16 cellular contexts compared by ENCODE assay signal in genomic region chr1:37862330-37862729, GRCh38. TPM values are rescaled to one million over a fixed set of nuclear protein-coding genes. Genes with fewer than 3 reads are reported as not detected.
DNase-seq lines count a peak whose midpoint lies in the region; ATAC-seq and TF ChIP-seq lines count a peak whose summit lies in the region.
"Had no signal": no experiment of that assay in that cellular context is flagged by ENCODE, and none has a peak within 500 bp of the region (broad histone marks: within the 10 kb centered on the region; RNA-seq: fewer than 3 reads in every experiment).

No MANE protein-coding gene starts in this region.

- no peak overlapping the region for H3K4me3 Mint-ChIP-seq in T-helper 17 cell
- H3K4me3 Mint-ChIP-seq: central memory CD8-positive, alpha-beta T cell had no signal

- H3K36me3 ChIP-seq in ACC112 (ENCODE audit: insufficient read depth, low read length), result peaks cover 4% of the 10 kb centered on the region; the same call in 1 of the 2 replicates
- no peaks in the 10 kb centered on the region for H3K36me3 ChIP-seq in hepatocyte (replicated peaks; ENCODE audit: insufficient read depth, low read depth)
- H3K36me3 ChIP-seq in lower lobe of right lung, result peaks cover 68% of the 10 kb centered on the region

- no peaks in the 10 kb centered on the region for H3K27me3 Mint-ChIP-seq in T-helper 17 cell
- H3K27me3 Mint-ChIP-seq: central memory CD8-positive, alpha-beta T cell had no signal

- H3K4me1 Mint-ChIP-seq in T-helper 17 cell, result peaks cover 15% of the 10 kb centered on the region

- no peaks in the 10 kb centered on the region for H3K9me2 ChIP-seq in hepatocyte (replicated peaks; ENCODE audit: insufficient read depth)

- no peak for TF ChIP-seq CTCF in hepatocyte (IDR thresholded peaks at IDR 0.05; ENCODE audit: poor library complexity)
- TF ChIP-seq CTCF in lower lobe of right lung (IDR thresholded peaks at IDR 0.05), result no peak

- H3K79me2 ChIP-seq in ACC112 (ENCODE audit: control insufficient read depth, insufficient read depth, low read length, unreplicated experiment) (peaks cover 19% of the 10 kb centered on the region), hepatocyte (peaks cover 18% of the 10 kb centered on the region)

- peaks cover 8% of the 10 kb centered on the region for H4K20me1 ChIP-seq in hepatocyte (ENCODE audit: insufficient read depth, poor library complexity, severe bottlenecking)

- intact Hi-C loops in lower lobe of right lung (cut with DNase I), result no loop called here

- peak overlapping the region; percentile 68 for H3K27ac Mint-ChIP-seq in T-helper 17 cell

- WGBS in hepatocyte (ENCODE audit: low lambda C conversion rate, missing lambda C conversion rate), result 64% methylated on average over 3 of the region's 3 CpGs

- DNase-seq in DMS53 treated with DMSO at 0.1 percent for 48 hours (lab: John Stamatoyannopoulos, UW; ENCODE audit: unreplicated experiment), result peak; percentile 21
- DNase-seq in T-helper 17 cell, result no peak
- peak; percentile 25 for DNase-seq in hepatocyte (ENCODE audit: low spot score)
- no peak for DNase-seq in NCI-H226
- DNase-seq in HUDEP-2 (lab: John Stamatoyannopoulos, UW; ENCODE audit: unreplicated experiment in 76 of 76), result no peak
- no peak for DNase-seq in lower lobe of right lung
- DNase-seq: C1 segment of cervical spinal cord; EL; glutamatergic neuron; NCI-H1105 treated with DMSO at 0.1 percent for 48 hours; NCI-H345; stimulated activated naive CD4-positive, alpha-beta T cell treated with Interleukin-2 at 50 U/mL for 16 hours had no signal

- peak overlapping the region; percentile 7 for H3K4me2 ChIP-seq in hepatocyte

- peaks cover 9% of the 10 kb centered on the region for H3K36me3 Mint-ChIP-seq in T-helper 17 cell (ENCODE audit: low read depth)

- H3K4me1 ChIP-seq in ACC112 (ENCODE audit: control insufficient read depth, insufficient read depth, low read length, unreplicated experiment) (peaks cover 27% of the 10 kb centered on the region), hepatocyte (ENCODE audit: insufficient read depth) (peaks cover 27% of the 10 kb centered on the region), lower lobe of right lung (peaks cover 20% of the 10 kb centered on the region)

- H3K27ac ChIP-seq in ACC112 (ENCODE audit: low read depth, low read length) (peak overlapping the region; percentile 60), hepatocyte (peak overlapping the region; percentile 96), lower lobe of right lung (no peak overlapping the region)

- H3K27me3 ChIP-seq in ACC112 (ENCODE audit: insufficient read depth, low read length) (no peaks in the 10 kb centered on the region), hepatocyte (no peaks in the 10 kb centered on the region), lower lobe of right lung (ENCODE audit: low read depth) (no peaks in the 10 kb centered on the region)

- H3K9me3 ChIP-seq in T-helper 17 cell (ENCODE audit: control insufficient read depth, low read length, poor library complexity, severe bottlenecking) (no peaks in the 10 kb centered on the region), hepatocyte (ENCODE audit: low read depth) (no peaks in the 10 kb centered on the region), lower lobe of right lung (no peaks in the 10 kb centered on the region)

- ATAC-seq in T-helper 17 cell, result no peak
- ATAC-seq in GM21367 (IDR thresholded peaks at IDR 0.05; ENCODE audit: unreplicated experiment), result no peak
- ATAC-seq in lower lobe of right lung, result no peak

- H2AFZ ChIP-seq in ACC112 (ENCODE audit: low read length, unreplicated experiment) (no peak overlapping the region), hepatocyte (no peak overlapping the region)

- H3K4me3 ChIP-seq in ACC112 (ENCODE audit: low read depth, low read length) (no peak overlapping the region), hepatocyte (no peak overlapping the region), lower lobe of right lung (no peak overlapping the region)
- H3K4me3 ChIP-seq: skin epidermis had no signal

RNA-seq across cellular contexts. Expression of gene MTF1, which starts 2.9 kb away (rescaled TPM):
- 10 to 100 TPM; 25.5 to 26.6 TPM for total RNA-seq in T-helper 17 cell
- 4.7 and 5.1 TPM in 2 replicates for total RNA-seq in hepatocyte
- polyA plus RNA-seq in hepatocyte, result 5.0 and 8.0 TPM in 2 replicates
- 30.3 TPM for total RNA-seq in lower lobe of right lung

RNA-seq across cellular contexts. Expression of gene YRDC, which starts 54.3 kb away (rescaled TPM):
- total RNA-seq in T-helper 17 cell (10 to 100 TPM; 26.7 to 31.9 TPM), hepatocyte (24.1 and 26.5 TPM in 2 replicates), lower lobe of right lung (11.2 TPM)
- 33.8 and 37.4 TPM in 2 replicates for polyA plus RNA-seq in hepatocyte

RNA-seq across cellular contexts. Expression of gene C1orf122, which starts 54.7 kb away (rescaled TPM):
- total RNA-seq in T-helper 17 cell (10 to 100 TPM; 13.0 to 13.2 TPM), hepatocyte (63.8 and 78.3 TPM in 2 replicates), lower lobe of right lung (22.8 TPM)
- 166 and 186 TPM in 2 replicates for polyA plus RNA-seq in hepatocyte

Comparison
In these comparisons a context has a peak if more than half of its experiments do, and no peak if none do; other contexts are left out.
1. DNase-seq: peak in DMS53 treated with DMSO at 0.1 percent for 48 hours (single experiment) and hepatocyte (single experiment); none in T-helper 17 cell (0 of 3), NCI-H226 (single experiment), HUDEP-2 (0 of 76) and lower lobe of right lung (single experiment).